ENCODE assay signal across 1 cellular context in the genomic region with DNA sequence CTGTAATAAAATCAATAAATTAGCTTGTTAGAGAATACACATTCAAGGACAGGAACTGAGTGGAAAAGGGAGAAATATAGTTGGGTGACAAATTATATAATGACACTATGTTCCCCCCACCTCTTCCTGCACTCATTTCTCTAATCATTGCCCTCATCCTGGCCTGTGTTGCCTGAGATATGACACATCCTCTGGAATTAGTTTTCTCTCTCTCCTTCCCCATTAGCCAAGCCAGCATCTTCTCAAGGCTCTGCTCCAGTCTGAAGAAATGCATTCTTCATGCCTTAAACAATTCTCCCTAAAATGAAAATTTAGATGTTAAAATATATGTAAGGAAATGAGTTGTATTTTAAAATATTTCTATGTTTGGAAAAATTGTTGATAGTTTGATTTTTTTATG.
TF ChIP-seq lines count a peak whose summit lies in the region.

No MANE protein-coding gene starts in this region.

TF ChIP-seq in SK-N-SH treated with all-trans-retinoic acid at 6 μM for 48 hours, 23 proteins besides CTCF, POLR2A, EP300 and RAD21 (continued from another document):
- TF ChIP-seq CSRNP3 (CRISPR knock-in tag; IDR thresholded peaks at IDR 0.05) (no peak), ZNF8 (CRISPR knock-in tag; IDR thresholded peaks at IDR 0.05) (no peak), ARNTL (CRISPR knock-in tag; IDR thresholded peaks at IDR 0.05; ENCODE audit: borderline replicate concordance, low read depth) (no peak), ZNF565 (CRISPR knock-in tag; conservative IDR thresholded peaks at IDR 0.05; ENCODE audit: low read depth) (no peak)
